ENCODE assay signal across 25 cellular contexts in the genomic region with DNA sequence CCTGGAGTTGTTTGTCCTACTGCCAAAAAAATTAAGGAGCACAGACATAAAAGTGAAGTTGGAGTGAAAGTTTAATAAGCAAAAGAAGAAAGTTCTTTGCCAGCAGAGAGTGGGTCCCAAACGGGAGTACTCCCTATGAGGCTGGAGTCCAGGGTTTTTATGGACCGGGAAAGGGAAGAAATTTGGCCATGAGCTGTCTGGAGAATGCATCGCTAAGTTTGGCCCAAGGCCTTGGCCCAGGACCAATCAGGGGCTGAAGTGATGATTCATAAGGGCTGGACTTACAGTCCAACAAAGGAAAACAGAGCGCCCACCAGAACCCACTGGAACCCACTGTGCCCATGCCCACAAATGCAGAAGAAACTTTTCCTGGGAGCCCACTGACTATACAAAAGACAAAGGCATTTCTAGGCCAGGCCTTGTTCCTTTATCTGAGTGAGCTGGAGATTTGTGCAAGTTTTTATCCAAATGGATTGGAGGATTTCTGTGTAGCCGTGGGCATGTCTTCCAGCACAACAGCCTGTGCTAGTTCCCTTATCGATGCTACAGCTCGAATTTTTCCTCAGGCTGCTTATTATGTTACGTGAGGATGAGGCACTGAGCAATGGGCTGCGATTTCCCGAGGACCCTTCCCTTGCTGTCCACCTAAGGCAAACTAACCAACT.
DNase-seq lines count a peak whose midpoint lies in the region; ATAC-seq and TF ChIP-seq lines count a peak whose summit lies in the region.
"Had no signal": no experiment of that assay in that cellular context is flagged by ENCODE, and none has a peak within 500 bp of the region (broad histone marks: within the 10 kb centered on the region; RNA-seq: fewer than 3 reads in every experiment).

No MANE protein-coding gene starts in this region.

- ATAC-seq in Right ventricle myocardium superior (ENCODE audit: poor library complexity) = no peak
- peak; percentile 54 for ATAC-seq in omental fat pad (ENCODE audit: low FRiP score)
- no peak for ATAC-seq in HG03354 (IDR thresholded peaks at IDR 0.05; ENCODE audit: poor library complexity, severe bottlenecking, unreplicated experiment)
- ATAC-seq in GM21381 (IDR thresholded peaks at IDR 0.05; ENCODE audit: unreplicated experiment) = no peak
- ATAC-seq: PC-3, sciatic nerve had no signal

- intact Hi-C loops in Right ventricle myocardium superior (cut with DNase I) = no loop called here

- no peaks in the 10 kb centered on the region for H3K9me3 ChIP-seq in right atrium auricular region
- H3K9me3 ChIP-seq: transverse colon had no signal

- H3K4me3 ChIP-seq in right atrium auricular region (no peak overlapping the region), fibroblast of pulmonary artery (replicated peaks; ENCODE audit: low read depth, low read length) (no peak overlapping the region)
- H3K4me3 ChIP-seq: cardiac muscle cell, transverse colon had no signal

- no peak overlapping the region for H3K27ac ChIP-seq in right atrium auricular region
- H3K27ac ChIP-seq: cardiac muscle cell, KMS-11, parathyroid adenoma, stomach had no signal

- no peaks in the 10 kb centered on the region for H3K36me3 ChIP-seq in right atrium auricular region
- H3K36me3 ChIP-seq: cardiac muscle cell, stomach, transverse colon had no signal

- peak; percentile 52 for DNase-seq in Right ventricle myocardium superior
- DNase-seq in right atrium auricular region (ENCODE audit: low spot score) = no peak
- peak; percentile 35 for DNase-seq in fibroblast of pulmonary artery (ENCODE audit: low read depth)
- no peak for DNase-seq in omental fat pad (ENCODE audit: low spot score)
- no peak for DNase-seq in activated T-cell treated with anti-CD3 and anti-CD28 coated beads, Interleukin-2, amount 50 U/mL, for 1 hour
- no peak for DNase-seq in DMS 273 treated with DMSO at 0.1 percent for 48 hours (lab: John Stamatoyannopoulos, UW)
- DNase-seq: activated CD8-positive, alpha-beta memory T cell treated with anti-CD3 and anti-CD28 coated beads for 24 hours; activated T-cell treated with anti-CD3 and anti-CD28 coated beads, Interleukin-2, amount 50 U/mL, for 24 hours; CD8-positive, alpha-beta memory T cell; DMS153; GDM1; naive B cell; NCI-H146; NCI-H510A; PC-3; SHP77 treated with DMSO at 0.1 percent for 48 hours; stomach; T-helper 1 cell; transverse colon had no signal

- no peaks in the 10 kb centered on the region for H3K27me3 ChIP-seq in right atrium auricular region
- H3K27me3 ChIP-seq: cardiac muscle cell, stomach, transverse colon had no signal

- no peaks in the 10 kb centered on the region for H3K4me1 ChIP-seq in right atrium auricular region
- H3K4me1 ChIP-seq: parathyroid adenoma, stomach had no signal

- TF ChIP-seq CTCF in right atrium auricular region (IDR thresholded peaks at IDR 0.05) (no peak), fibroblast of pulmonary artery (IDR thresholded peaks at IDR 0.05; ENCODE audit: low read length, missing control alignments) (no peak), omental fat pad (IDR thresholded peaks at IDR 0.05) (no peak)

Comparison
In these comparisons a context has a peak if more than half of its experiments do, and no peak if none do; other contexts are left out.
1. DNase-seq: peak in Right ventricle myocardium superior (single experiment) and fibroblast of pulmonary artery (single experiment); none in right atrium auricular region (single experiment), omental fat pad (single experiment), activated T-cell treated with anti-CD3 and anti-CD28 coated beads, Interleukin-2, amount 50 U/mL, for 1 hour (single experiment) and DMS 273 treated with DMSO at 0.1 percent for 48 hours (single experiment).